ENCODE assay signal across 32 cellular contexts in genomic region chr7:106750773-106751172, GRCh38.
DNase-seq lines count a peak whose midpoint lies in the region; ATAC-seq, FAIRE-seq and TF ChIP-seq lines count a peak whose summit lies in the region.
"Had no signal": no experiment of that assay in that cellular context is flagged by ENCODE, and none has a peak within 500 bp of the region (broad histone marks: within the 10 kb centered on the region; RNA-seq: fewer than 3 reads in every experiment).

No MANE protein-coding gene starts in this region.

- H3K27ac ChIP-seq in K562 (ENCODE audit: extremely low read depth, low read depth, low read length): no peak overlapping the region
- no peak overlapping the region for H3K27ac ChIP-seq in mesenchymal stem cell (ENCODE audit: low read length, poor library complexity, severe bottlenecking)
- no peak overlapping the region for H3K27ac ChIP-seq in CD8-positive, alpha-beta memory T cell (ENCODE audit: low read depth, low read length)
- H3K27ac ChIP-seq: 22Rv1; A549; BLaER1; BLaER1 treated with 17β-estradiol and CSF1 and Interleukin-3, amounts not matched to agents 10 nM and 100 nM; C4-2B had no signal

- H2AFZ ChIP-seq in K562 (ENCODE audit: low read depth, low read length): peak overlapping the region; percentile 37; the same call in 1 of the 2 replicates
- H2AFZ ChIP-seq in mesenchymal stem cell (ENCODE audit: low read depth, low read length): no peak overlapping the region

- peaks cover 0 to 14% (median 0%) of the 10 kb centered on the region in 3 donors for H3K36me3 Mint-ChIP-seq in CD8-positive, alpha-beta memory T cell
- H3K36me3 Mint-ChIP-seq: CD14-positive monocyte; CD4-positive, CD25-positive, alpha-beta regulatory T cell; CD8-positive, alpha-beta T cell had no signal

- H3K4me2 ChIP-seq in K562 (ENCODE audit: insufficient read depth, low read length): no peak overlapping the region
- no peak overlapping the region for H3K4me2 ChIP-seq in mesenchymal stem cell (ENCODE audit: low read length, poor library complexity, severe bottlenecking)
- H3K4me2 ChIP-seq: A549; BLaER1; BLaER1 treated with 17β-estradiol and CSF1 and Interleukin-3, amounts not matched to agents 10 nM and 100 nM had no signal

- no peaks in the 10 kb centered on the region for H3K4me1 Mint-ChIP-seq in CD8-positive, alpha-beta memory T cell
- H3K4me1 Mint-ChIP-seq: CD4-positive, CD25-positive, alpha-beta regulatory T cell had no signal

- TF ChIP-seq POLR2A in K562 (conservative IDR thresholded peaks at IDR 0.05): no peak

- POLR2A ChIA-PET in K562 (lab: Yijun Ruan, JAX): interaction anchor here (1.0 kb wide), 1 partner anchor 302 kb away, joined by 6 read pairs; no protein-coding TSS in a partner anchor
- POLR2A ChIA-PET in CD8-positive, alpha-beta memory T cell (lab: Charles Lee): no interaction called here

- no peak overlapping the region for H3K18ac ChIP-seq in mesenchymal stem cell (ENCODE audit: low read depth in 1 of 2, low read length in 2 of 2)

- no peaks in the 10 kb centered on the region for H3K79me1 ChIP-seq in mesenchymal stem cell (replicated peaks; ENCODE audit: low read length, poor library complexity, severe bottlenecking)

- TF ChIP-seq RAD21 in K562 (CRISPR knock-in tag; conservative IDR thresholded peaks at IDR 0.05 in 1 of 2, IDR thresholded peaks at IDR 0.05 in 1 of 2): no peak

- ATAC-seq in K562 (peak; percentile 28; the same call in 2 of the 3 replicates), GM18873 (IDR thresholded peaks at IDR 0.05; ENCODE audit: low FRiP score, unreplicated experiment) (no peak)
- ATAC-seq: A549; CD8-positive, alpha-beta T cell had no signal

- no peak for TF ChIP-seq EP300 in K562 (IDR thresholded peaks at IDR 0.05; ENCODE audit: low read length)

- H3K9ac ChIP-seq in K562 (ENCODE audit: insufficient read depth in 1 of 2, low read depth in 2 of 2, low read length in 2 of 2) (no peak overlapping the region), mesenchymal stem cell (ENCODE audit: low read length) (no peak overlapping the region)
- H3K9ac ChIP-seq: BLaER1; BLaER1 treated with 17β-estradiol and CSF1 and Interleukin-3, amounts not matched to agents 10 nM and 100 nM had no signal

- TF ChIP-seq CTCF in K562 (IDR thresholded peaks at IDR 0.05 in 2 of 3, conservative IDR thresholded peaks at IDR 0.05 in 1 of 3; ENCODE audit: insufficient read depth in 2 of 3, low read depth in 1 of 3, low read length in 3 of 3): no peak

- no peaks in the 10 kb centered on the region for H3K79me2 ChIP-seq in K562 (ENCODE audit: control insufficient read depth, insufficient read depth, low read length)

- no peak overlapping the region for H2BK5ac ChIP-seq in mesenchymal stem cell (ENCODE audit: low read depth, low read length, poor library complexity, severe bottlenecking)

- no peak overlapping the region for H2AK5ac ChIP-seq in mesenchymal stem cell (ENCODE audit: low read length, severe bottlenecking)

- BruUV-seq in K562 (replicated peaks; lab: Mats Ljungman, UMichigan): no TSS peak

- no peak overlapping the region for H2BK120ac ChIP-seq in mesenchymal stem cell (ENCODE audit: low read depth, low read length)

- peaks cover 0 to 13% (median 4%) of the 10 kb centered on the region in 5 donors for H3K9me3 Mint-ChIP-seq in CD8-positive, alpha-beta memory T cell
- H3K9me3 Mint-ChIP-seq: CD4-positive, alpha-beta T cell had no signal

- FAIRE-seq in K562 (lab: Jason Lieb, UNC): no peak
- FAIRE-seq: A204.1, A549, D721Med had no signal

- H3K27me3 ChIP-seq in K562 (ENCODE audit: control insufficient read depth in 2 of 2, insufficient read depth in 2 of 2, low read length in 2 of 2) (no peaks in the 10 kb centered on the region; a peak in 1 of 5 replicates), mesenchymal stem cell (ENCODE audit: control insufficient read depth in 1 of 2, insufficient read depth in 1 of 2, low read length in 2 of 2) (no peaks in the 10 kb centered on the region)
- H3K27me3 ChIP-seq in CD8-positive, alpha-beta memory T cell (ENCODE audit: insufficient read depth, low read length, poor library complexity, severe bottlenecking): no peaks in the 10 kb centered on the region
- H3K27me3 ChIP-seq: BE2C; BLaER1; BLaER1 treated with 17β-estradiol and CSF1 and Interleukin-3, amounts not matched to agents 10 nM and 100 nM had no signal

- peaks cover 10 to 23% of the 10 kb centered on the region in 2 donors for H3K27me3 Mint-ChIP-seq in CD8-positive, alpha-beta memory T cell
- H3K27me3 Mint-ChIP-seq: B cell had no signal

- H3K14ac ChIP-seq in mesenchymal stem cell (ENCODE audit: low read length in 2 of 2): no peak overlapping the region

- H3K9me3 ChIP-seq in K562 (replicated peaks; ENCODE audit: control insufficient read depth, insufficient read depth, low read depth, low read length) (no peaks in the 10 kb centered on the region), mesenchymal stem cell (ENCODE audit: control insufficient read depth, low read length) (no peaks in the 10 kb centered on the region)
- H3K9me3 ChIP-seq in CD8-positive, alpha-beta memory T cell (ENCODE audit: low read length): no peaks in the 10 kb centered on the region
- H3K9me3 ChIP-seq: A549, BE2C had no signal

- no peak overlapping the region for H2BK12ac ChIP-seq in mesenchymal stem cell (ENCODE audit: low read length in 2 of 2)

- in situ Hi-C loops in K562 (cut with MboI): no loop called here

- H4K91ac ChIP-seq in mesenchymal stem cell (ENCODE audit: low read length): no peak overlapping the region

- H4K20me1 ChIP-seq in K562 (replicated peaks; ENCODE audit: control insufficient read depth, insufficient read depth, low read length): no peaks in the 10 kb centered on the region
- H4K20me1 ChIP-seq: BLaER1; BLaER1 treated with 17β-estradiol and CSF1 and Interleukin-3, amounts not matched to agents 10 nM and 100 nM had no signal

- CTCF ChIA-PET in K562 (lab: Yijun Ruan, JAX; ENCODE audit: low intra/inter-chr PET ratio): no interaction called here
- CTCF ChIA-PET in CD8-positive, alpha-beta memory T cell (lab: Charles Lee): no interaction called here

- intact Hi-C loops in K562 (cut with micrococcal nuclease): no loop called here

- H3K4me1 ChIP-seq in K562 (replicated peaks in 1 of 2; ENCODE audit: control insufficient read depth in 2 of 2, insufficient read depth in 2 of 2, low read length in 2 of 2): no peaks in the 10 kb centered on the region; a peak in 2 of 5 replicates
- H3K4me1 ChIP-seq in mesenchymal stem cell (ENCODE audit: control insufficient read depth, insufficient read depth, low read depth, low read length): no peaks in the 10 kb centered on the region
- no peaks in the 10 kb centered on the region for H3K4me1 ChIP-seq in CD8-positive, alpha-beta memory T cell (ENCODE audit: insufficient read depth, low read length)
- H3K4me1 ChIP-seq: A549, BE2C, BLaER1 had no signal

- H3K4me3 ChIP-seq in K562 (no peak overlapping the region), mesenchymal stem cell (ENCODE audit: insufficient read depth in 1 of 2, low read depth in 1 of 2, low read length in 2 of 2) (no peak overlapping the region)
- no peak overlapping the region for H3K4me3 ChIP-seq in CD8-positive, alpha-beta memory T cell (ENCODE audit: low read length)
- H3K4me3 ChIP-seq: A549; BLaER1; BLaER1 treated with 17β-estradiol and CSF1 and Interleukin-3, amounts not matched to agents 10 nM and 100 nM had no signal

- H3K9me1 ChIP-seq in K562 (ENCODE audit: control insufficient read depth, insufficient read depth, low read length): no peaks in the 10 kb centered on the region

- H4K8ac ChIP-seq in mesenchymal stem cell (ENCODE audit: low read length): peak overlapping the region; percentile 17

- H3K36me3 ChIP-seq in K562 (ENCODE audit: control insufficient read depth, insufficient read depth, low read length): no peaks in the 10 kb centered on the region
- no peaks in the 10 kb centered on the region for H3K36me3 ChIP-seq in mesenchymal stem cell (ENCODE audit: control insufficient read depth in 1 of 2, insufficient read depth in 2 of 2, low read depth in 1 of 2, low read length in 2 of 2)
- no peaks in the 10 kb centered on the region for H3K36me3 ChIP-seq in CD8-positive, alpha-beta memory T cell (ENCODE audit: insufficient read depth, low read length)
- H3K36me3 ChIP-seq: BE2C; BLaER1; BLaER1 treated with 17β-estradiol and CSF1 and Interleukin-3, amounts not matched to agents 10 nM and 100 nM had no signal

- H3K4ac ChIP-seq in mesenchymal stem cell (ENCODE audit: low read depth in 1 of 2, low read length in 2 of 2): no peak overlapping the region

- 36% methylated on average over 7 of the region's 7 CpGs for WGBS in K562 (ENCODE audit: insufficient coverage, low coverage, missing lambda C conversion rate)
- WGBS in mesenchymal stem cell: 87% methylated on average over 7 of the region's 7 CpGs

- H3K27ac Mint-ChIP-seq in CD8-positive, alpha-beta memory T cell: no peak overlapping the region
- H3K27ac Mint-ChIP-seq: B cell; CD4-positive, alpha-beta T cell; CD4-positive, CD25-positive, alpha-beta regulatory T cell; CD8-positive, alpha-beta T cell had no signal

- no peak overlapping the region for H3K4me3 Mint-ChIP-seq in CD8-positive, alpha-beta memory T cell
- H3K4me3 Mint-ChIP-seq: B cell; CD14-positive monocyte; CD4-positive, alpha-beta memory T cell; CD4-positive, alpha-beta T cell; CD4-positive, CD25-positive, alpha-beta regulatory T cell; CD8-positive, alpha-beta T cell had no signal

- no peak for DNase-seq in K562 (ENCODE audit: extremely low read depth in 1 of 4, low spot score in 3 of 4)
- no peak for DNase-seq in mesenchymal stem cell
- no peak for DNase-seq in CD8-positive, alpha-beta memory T cell
- DNase-seq: 8988T; ACHN; AML-193; BE2C; C1 segment of cervical spinal cord; Caco-2; Calu3; CD4-positive, alpha-beta memory T cell; CD4-positive, alpha-beta T cell; CD4-positive, CD25-positive, alpha-beta regulatory T cell; CD8-positive, alpha-beta T cell; COR-L47; DMS 273 treated with DMSO at 0.1 percent for 48 hours; DMS153; DMS53; DMS79; DMS79 treated with DMSO at 0.1 percent for 48 hours; DND-41; EL had no signal

- no peak overlapping the region for H3K23ac ChIP-seq in mesenchymal stem cell (ENCODE audit: low read length in 2 of 2)

- H2BK15ac ChIP-seq in mesenchymal stem cell (ENCODE audit: low read depth, poor library complexity, severe bottlenecking): no peak overlapping the region

TF ChIP-seq in K562, 482 proteins besides CTCF, POLR2A, EP300 and RAD21 (continues in another document):
- TF ChIP-seq CTBP1 (IDR thresholded peaks at IDR 0.05; ENCODE audit: borderline replicate concordance) (peak; percentile 88), ZNF316 (IDR thresholded peaks at IDR 0.05) (peak; percentile 73), MAFF (IDR thresholded peaks at IDR 0.05; ENCODE audit: low read length) (peak; percentile 2; the same call in 1 of the 2 replicates), C11orf30 (IDR thresholded peaks at IDR 0.05; ENCODE audit: low read depth) (peak; percentile 73), NFE2 (IDR thresholded peaks at IDR 0.05; ENCODE audit: low read depth) (peak; percentile 36; the same call in 1 of the 2 replicates), MAFK (IDR thresholded peaks at IDR 0.05; ENCODE audit: low read length) (peak; percentile 55)
